In the genomic region with DNA sequence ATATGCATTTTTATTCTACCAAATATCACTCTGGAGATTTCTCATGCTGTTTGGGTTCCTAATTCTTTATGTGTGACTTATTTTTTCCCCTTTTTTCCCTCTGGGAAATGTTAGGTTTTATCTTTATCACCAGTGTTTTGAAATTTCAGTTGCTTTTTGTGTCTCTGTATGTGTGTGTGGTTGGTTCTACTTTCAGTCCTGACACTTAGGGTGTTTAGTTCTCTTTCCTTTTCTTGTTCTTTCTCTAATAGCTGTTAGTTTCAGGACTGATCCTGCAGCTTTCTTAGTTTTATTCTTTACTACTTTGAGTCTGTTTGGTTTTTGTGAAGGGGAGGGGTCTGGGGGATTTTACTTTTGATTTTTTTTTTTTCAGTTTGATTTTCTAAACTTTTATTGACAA, we compare ENCODE assay signal across 11 cellular contexts. TPM values are rescaled to one million over a fixed set of nuclear protein-coding genes. Genes with fewer than 3 reads are reported as not detected.
DNase-seq lines count a peak whose midpoint lies in the region; ATAC-seq and TF ChIP-seq lines count a peak whose summit lies in the region.
"Had no signal": no experiment of that assay in that cellular context is flagged by ENCODE, and none has a peak within 500 bp of the region (broad histone marks: within the 10 kb centered on the region; RNA-seq: fewer than 3 reads in every experiment).

No MANE protein-coding gene starts in this region.

- no peaks in the 10 kb centered on the region for H3K36me3 ChIP-seq in MM.1S (replicated peaks; ENCODE audit: insufficient read depth, low read length)

- no peaks in the 10 kb centered on the region for H3K9me2 ChIP-seq in MM.1S (replicated peaks; ENCODE audit: insufficient read depth, low read length)

- CTCF ChIA-PET in activated CD8-positive, alpha-beta memory T cell treated with anti-CD3 and anti-CD28 coated beads, Interleukin-2, amount 10 ng/mL, durations not matched to agents 7 days and 5 days (lab: Charles Lee), result interaction anchor here (1.0 to 1.1 kb wide), 2 partner anchors 64 to 106 kb away, joined by 3 to 4 read pairs; no protein-coding TSS in a partner anchor

- no peak overlapping the region for H2AFZ ChIP-seq in MM.1S (ENCODE audit: low read length)
- H2AFZ ChIP-seq: GM23248 had no signal

- peak overlapping the region; percentile 35 for H3K4me3 ChIP-seq in MM.1S (ENCODE audit: low read length)
- H3K4me3 ChIP-seq: GM23248, mucosa of descending colon had no signal

- H3K4me1 ChIP-seq in MM.1S (ENCODE audit: low read length), result peaks cover 23% of the 10 kb centered on the region

- no peaks in the 10 kb centered on the region for H3K9me3 Mint-ChIP-seq in activated CD8-positive, alpha-beta memory T cell treated with anti-CD3 and anti-CD28 coated beads, Interleukin-2, amount 10 ng/mL, durations not matched to agents 7 days and 5 days (ENCODE audit: low read depth)
- H3K9me3 Mint-ChIP-seq in stimulated activated memory B cell treated with anti-CD40 and anti-IgM and Interleukin-4, amounts not matched to agents 10 μg/mL and 1 μg/mL and 100 μg/mL, for 72 hours, result no peaks in the 10 kb centered on the region

- H3K27me3 ChIP-seq in MM.1S (replicated peaks; ENCODE audit: insufficient read depth, low read length), result no peaks in the 10 kb centered on the region

- TF ChIP-seq CTCF in MM.1S (IDR thresholded peaks at IDR 0.05; ENCODE audit: low read length), result no peak

- peaks cover 33% of the 10 kb centered on the region for H3K4me1 Mint-ChIP-seq in activated CD8-positive, alpha-beta memory T cell treated with anti-CD3 and anti-CD28 coated beads, Interleukin-2, amount 10 ng/mL, durations not matched to agents 7 days and 5 days
- peaks cover 70% of the 10 kb centered on the region for H3K4me1 Mint-ChIP-seq in stimulated activated memory B cell treated with anti-CD40 and anti-IgM and Interleukin-4, amounts not matched to agents 10 μg/mL and 1 μg/mL and 100 μg/mL, for 72 hours

- H3K27me3 Mint-ChIP-seq in activated CD8-positive, alpha-beta memory T cell treated with anti-CD3 and anti-CD28 coated beads, Interleukin-2, amount 10 ng/mL, durations not matched to agents 7 days and 5 days, result no peaks in the 10 kb centered on the region
- no peaks in the 10 kb centered on the region for H3K27me3 Mint-ChIP-seq in stimulated activated memory B cell treated with anti-CD40 and anti-IgM and Interleukin-4, amounts not matched to agents 10 μg/mL and 1 μg/mL and 100 μg/mL, for 72 hours

- no peaks in the 10 kb centered on the region for H3K9me3 ChIP-seq in MM.1S (replicated peaks; ENCODE audit: insufficient read depth, low read length)
- H3K9me3 ChIP-seq: mucosa of descending colon had no signal

- H3K27ac Mint-ChIP-seq in activated CD8-positive, alpha-beta memory T cell treated with anti-CD3 and anti-CD28 coated beads, Interleukin-2, amount 10 ng/mL, durations not matched to agents 7 days and 5 days, result peak overlapping the region; percentile 51
- peak overlapping the region; percentile 59 for H3K27ac Mint-ChIP-seq in stimulated activated memory B cell treated with anti-CD40 and anti-IgM and Interleukin-4, amounts not matched to agents 10 μg/mL and 1 μg/mL and 100 μg/mL, for 72 hours

- no peaks in the 10 kb centered on the region for H4K20me1 ChIP-seq in MM.1S (ENCODE audit: insufficient read depth, low read length)

- peaks cover 91% of the 10 kb centered on the region for H3K79me2 ChIP-seq in MM.1S (ENCODE audit: low read length)

- peaks cover 29% of the 10 kb centered on the region for H3K36me3 Mint-ChIP-seq in activated CD8-positive, alpha-beta memory T cell treated with anti-CD3 and anti-CD28 coated beads, Interleukin-2, amount 10 ng/mL, durations not matched to agents 7 days and 5 days
- peaks cover 23% of the 10 kb centered on the region for H3K36me3 Mint-ChIP-seq in stimulated activated memory B cell treated with anti-CD40 and anti-IgM and Interleukin-4, amounts not matched to agents 10 μg/mL and 1 μg/mL and 100 μg/mL, for 72 hours

- ATAC-seq in activated CD8-positive, alpha-beta memory T cell treated with anti-CD3 and anti-CD28 coated beads, Interleukin-2, amount 10 ng/mL, durations not matched to agents 7 days and 5 days, result peak; percentile 69
- peak; percentile 89 for ATAC-seq in HG02588 (IDR thresholded peaks at IDR 0.05; ENCODE audit: unreplicated experiment)
- ATAC-seq in stimulated activated memory B cell treated with anti-CD40 and anti-IgM and Interleukin-4, amounts not matched to agents 10 μg/mL and 1 μg/mL and 100 μg/mL, for 72 hours, result peak; percentile 65
- ATAC-seq: mucosa of descending colon had no signal

- peak overlapping the region; percentile 71 for H3K4me2 ChIP-seq in MM.1S (ENCODE audit: low read depth, low read length)

- DNase-seq in activated CD8-positive, alpha-beta memory T cell treated with anti-CD3 and anti-CD28 coated beads, Interleukin-2, amount 10 ng/mL, durations not matched to agents 7 days and 5 days, result no peak
- DNase-seq in activated CD8-positive, alpha-beta memory T cell treated with anti-CD3 and anti-CD28 coated beads, Interleukin-2, amount 50 U/mL, for 4 hours, result no peak
- DNase-seq in MM.1S (peak; percentile 79), NCI-H69 (lab: John Stamatoyannopoulos, UW) (no peak), NCI-H226 (no peak), occipital lobe (lab: John Stamatoyannopoulos, UW) (no peak)
- DNase-seq: GM23248, mucosa of descending colon, NCI-H2029 had no signal

- H3K4me3 Mint-ChIP-seq in activated CD8-positive, alpha-beta memory T cell treated with anti-CD3 and anti-CD28 coated beads, Interleukin-2, amount 10 ng/mL, durations not matched to agents 7 days and 5 days, result peak overlapping the region; percentile 4
- peak overlapping the region; percentile 40 for H3K4me3 Mint-ChIP-seq in stimulated activated memory B cell treated with anti-CD40 and anti-IgM and Interleukin-4, amounts not matched to agents 10 μg/mL and 1 μg/mL and 100 μg/mL, for 72 hours

- peaks cover 23% of the 10 kb centered on the region for H3F3A ChIP-seq in MM.1S (ENCODE audit: insufficient read depth, low read length)

- H3K9ac ChIP-seq in MM.1S (ENCODE audit: low read length), result no peak overlapping the region
- H3K9ac ChIP-seq: GM23248 had no signal

- peak overlapping the region; percentile 52; the same call in 1 of the 2 replicates for H3K27ac ChIP-seq in MM.1S (ENCODE audit: low read length)
- H3K27ac ChIP-seq: GM23248 had no signal

RNA-seq across cellular contexts. Expression of gene PPM1B, which starts 23.1 kb away (rescaled TPM):
- total RNA-seq in activated CD8-positive, alpha-beta memory T cell treated with anti-CD3 and anti-CD28 coated beads, Interleukin-2, amount 10 ng/mL, durations not matched to agents 7 days and 5 days, result 10 to 100 TPM; 56.4 to 57.0 TPM
- 64.7 TPM for total RNA-seq in occipital lobe
